Comparison of ENCODE assay signal across 1 cellular context in the genomic region with DNA sequence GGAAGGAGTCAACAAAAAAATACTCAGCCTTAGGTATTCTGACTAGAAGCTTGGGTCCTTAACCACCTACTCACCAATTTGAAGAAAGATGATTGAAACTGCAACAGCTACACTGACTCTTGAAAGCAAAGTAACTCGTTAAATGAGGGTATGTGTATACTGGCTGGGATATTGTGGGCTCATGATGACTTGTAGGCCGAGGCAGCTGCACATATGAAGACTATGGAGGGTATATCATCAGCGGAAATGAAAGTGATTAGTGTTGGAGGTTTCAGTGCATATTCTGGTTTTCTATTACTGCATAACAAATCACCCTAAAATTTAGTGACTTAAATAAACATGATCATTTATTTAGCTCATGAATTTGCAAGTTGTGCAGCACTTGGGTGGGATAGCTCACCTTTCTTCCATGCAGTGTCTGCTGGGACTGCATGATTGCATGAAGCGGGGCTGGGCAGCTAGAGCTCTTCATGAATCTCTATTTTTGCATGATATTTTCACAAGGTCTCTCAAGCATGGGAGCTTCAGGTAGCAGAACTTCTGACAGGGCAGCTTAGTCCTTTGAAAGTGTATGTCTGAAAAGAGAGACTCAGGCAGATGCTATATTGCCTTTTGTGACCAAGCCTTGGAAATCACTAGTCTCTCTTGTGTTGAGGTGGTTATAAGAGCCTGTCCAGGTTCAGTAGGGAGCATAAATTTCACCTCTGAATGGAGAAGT.
TF ChIP-seq lines count a peak whose summit lies in the region.

No MANE protein-coding gene starts in this region.

TF ChIP-seq in GM12878, 131 proteins besides CTCF, POLR2A, EP300 and RAD21 (continued from another document and continues in another):
- TF ChIP-seq, protein P1, sequence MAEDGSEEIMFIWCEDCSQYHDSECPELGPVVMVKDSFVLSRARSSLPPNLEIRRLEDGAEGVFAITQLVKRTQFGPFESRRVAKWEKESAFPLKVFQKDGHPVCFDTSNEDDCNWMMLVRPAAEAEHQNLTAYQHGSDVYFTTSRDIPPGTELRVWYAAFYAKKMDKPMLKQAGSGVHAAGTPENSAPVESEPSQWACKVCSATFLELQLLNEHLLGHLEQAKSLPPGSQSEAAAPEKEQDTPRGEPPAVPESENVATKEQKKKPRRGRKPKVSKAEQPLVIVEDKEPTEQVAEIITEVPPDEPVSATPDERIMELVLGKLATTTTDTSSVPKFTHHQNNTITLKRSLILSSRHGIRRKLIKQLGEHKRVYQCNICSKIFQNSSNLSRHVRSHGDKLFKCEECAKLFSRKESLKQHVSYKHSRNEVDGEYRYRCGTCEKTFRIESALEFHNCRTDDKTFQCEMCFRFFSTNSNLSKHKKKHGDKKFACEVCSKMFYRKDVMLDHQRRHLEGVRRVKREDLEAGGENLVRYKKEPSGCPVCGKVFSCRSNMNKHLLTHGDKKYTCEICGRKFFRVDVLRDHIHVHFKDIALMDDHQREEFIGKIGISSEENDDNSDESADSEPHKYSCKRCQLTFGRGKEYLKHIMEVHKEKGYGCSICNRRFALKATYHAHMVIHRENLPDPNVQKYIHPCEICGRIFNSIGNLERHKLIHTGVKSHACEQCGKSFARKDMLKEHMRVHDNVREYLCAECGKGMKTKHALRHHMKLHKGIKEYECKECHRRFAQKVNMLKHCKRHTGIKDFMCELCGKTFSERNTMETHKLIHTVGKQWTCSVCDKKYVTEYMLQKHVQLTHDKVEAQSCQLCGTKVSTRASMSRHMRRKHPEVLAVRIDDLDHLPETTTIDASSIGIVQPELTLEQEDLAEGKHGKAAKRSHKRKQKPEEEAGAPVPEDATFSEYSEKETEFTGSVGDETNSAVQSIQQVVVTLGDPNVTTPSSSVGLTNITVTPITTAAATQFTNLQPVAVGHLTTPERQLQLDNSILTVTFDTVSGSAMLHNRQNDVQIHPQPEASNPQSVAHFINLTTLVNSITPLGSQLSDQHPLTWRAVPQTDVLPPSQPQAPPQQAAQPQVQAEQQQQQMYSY (CRISPR knock-in tag; IDR thresholded peaks at IDR 0.05) = no peak
- TF ChIP-seq MYB (IDR thresholded peaks at IDR 0.05; ENCODE audit: borderline replicate concordance, low read depth, low read length) (no peak), GATAD2B (conservative IDR thresholded peaks at IDR 0.05; ENCODE audit: low read depth) (no peak), SIX5 (IDR thresholded peaks at IDR 0.05; ENCODE audit: low read depth, low read length, severe bottlenecking) (no peak), WRNIP1 (IDR thresholded peaks at IDR 0.05; ENCODE audit: borderline replicate concordance, low read depth, low read length) (no peak), RUNX3 (IDR thresholded peaks at IDR 0.05; ENCODE audit: low read length) (peak; percentile 96), LARP7 (IDR thresholded peaks at IDR 0.05) (no peak), RELA (IDR thresholded peaks at IDR 0.05; ENCODE audit: borderline replicate concordance, partially characterized antibody) (no peak), SMAD1 (IDR thresholded peaks at IDR 0.05; ENCODE audit: low read depth, partially characterized antibody) (no peak), YY1 (IDR thresholded peaks at IDR 0.05; ENCODE audit: low read depth, low read length) (no peak), ZNF622 (IDR thresholded peaks at IDR 0.05) (no peak), ZNF207 (IDR thresholded peaks at IDR 0.05; ENCODE audit: borderline replicate concordance) (no peak), SPI1 (IDR thresholded peaks at IDR 0.05; ENCODE audit: borderline replicate concordance, insufficient read depth, low read depth, low read length) (0 out of 2 replicates have a peak, but pooled peaks have one; percentile 30), STAT3 (IDR thresholded peaks at IDR 0.05; ENCODE audit: low read depth, low read length) (no peak), STAT1 (conservative IDR thresholded peaks at IDR 0.05) (no peak), TBL1XR1 (IDR thresholded peaks at IDR 0.05; ENCODE audit: low read depth, low read length) (peak; percentile 65), MEF2B (IDR thresholded peaks at IDR 0.05; ENCODE audit: partially characterized antibody, poor library complexity, severe bottlenecking) (no peak), ZNF217 (IDR thresholded peaks at IDR 0.05) (peak; percentile 93), IRF4 (IDR thresholded peaks at IDR 0.05; ENCODE audit: low read depth, low read length) (peak; percentile 97), RB1 (IDR thresholded peaks at IDR 0.05; ENCODE audit: borderline replicate concordance) (no peak)
- TF ChIP-seq, protein P2, sequence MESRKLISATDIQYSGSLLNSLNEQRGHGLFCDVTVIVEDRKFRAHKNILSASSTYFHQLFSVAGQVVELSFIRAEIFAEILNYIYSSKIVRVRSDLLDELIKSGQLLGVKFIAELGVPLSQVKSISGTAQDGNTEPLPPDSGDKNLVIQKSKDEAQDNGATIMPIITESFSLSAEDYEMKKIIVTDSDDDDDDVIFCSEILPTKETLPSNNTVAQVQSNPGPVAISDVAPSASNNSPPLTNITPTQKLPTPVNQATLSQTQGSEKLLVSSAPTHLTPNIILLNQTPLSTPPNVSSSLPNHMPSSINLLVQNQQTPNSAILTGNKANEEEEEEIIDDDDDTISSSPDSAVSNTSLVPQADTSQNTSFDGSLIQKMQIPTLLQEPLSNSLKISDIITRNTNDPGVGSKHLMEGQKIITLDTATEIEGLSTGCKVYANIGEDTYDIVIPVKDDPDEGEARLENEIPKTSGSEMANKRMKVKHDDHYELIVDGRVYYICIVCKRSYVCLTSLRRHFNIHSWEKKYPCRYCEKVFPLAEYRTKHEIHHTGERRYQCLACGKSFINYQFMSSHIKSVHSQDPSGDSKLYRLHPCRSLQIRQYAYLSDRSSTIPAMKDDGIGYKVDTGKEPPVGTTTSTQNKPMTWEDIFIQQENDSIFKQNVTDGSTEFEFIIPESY (IDR thresholded peaks at IDR 0.05) = no peak
- TF ChIP-seq, protein P3, sequence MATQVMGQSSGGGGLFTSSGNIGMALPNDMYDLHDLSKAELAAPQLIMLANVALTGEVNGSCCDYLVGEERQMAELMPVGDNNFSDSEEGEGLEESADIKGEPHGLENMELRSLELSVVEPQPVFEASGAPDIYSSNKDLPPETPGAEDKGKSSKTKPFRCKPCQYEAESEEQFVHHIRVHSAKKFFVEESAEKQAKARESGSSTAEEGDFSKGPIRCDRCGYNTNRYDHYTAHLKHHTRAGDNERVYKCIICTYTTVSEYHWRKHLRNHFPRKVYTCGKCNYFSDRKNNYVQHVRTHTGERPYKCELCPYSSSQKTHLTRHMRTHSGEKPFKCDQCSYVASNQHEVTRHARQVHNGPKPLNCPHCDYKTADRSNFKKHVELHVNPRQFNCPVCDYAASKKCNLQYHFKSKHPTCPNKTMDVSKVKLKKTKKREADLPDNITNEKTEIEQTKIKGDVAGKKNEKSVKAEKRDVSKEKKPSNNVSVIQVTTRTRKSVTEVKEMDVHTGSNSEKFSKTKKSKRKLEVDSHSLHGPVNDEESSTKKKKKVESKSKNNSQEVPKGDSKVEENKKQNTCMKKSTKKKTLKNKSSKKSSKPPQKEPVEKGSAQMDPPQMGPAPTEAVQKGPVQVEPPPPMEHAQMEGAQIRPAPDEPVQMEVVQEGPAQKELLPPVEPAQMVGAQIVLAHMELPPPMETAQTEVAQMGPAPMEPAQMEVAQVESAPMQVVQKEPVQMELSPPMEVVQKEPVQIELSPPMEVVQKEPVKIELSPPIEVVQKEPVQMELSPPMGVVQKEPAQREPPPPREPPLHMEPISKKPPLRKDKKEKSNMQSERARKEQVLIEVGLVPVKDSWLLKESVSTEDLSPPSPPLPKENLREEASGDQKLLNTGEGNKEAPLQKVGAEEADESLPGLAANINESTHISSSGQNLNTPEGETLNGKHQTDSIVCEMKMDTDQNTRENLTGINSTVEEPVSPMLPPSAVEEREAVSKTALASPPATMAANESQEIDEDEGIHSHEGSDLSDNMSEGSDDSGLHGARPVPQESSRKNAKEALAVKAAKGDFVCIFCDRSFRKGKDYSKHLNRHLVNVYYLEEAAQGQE (IDR thresholded peaks at IDR 0.05; ENCODE audit: low read depth, low read length) = no peak
- TF ChIP-seq, protein P4, sequence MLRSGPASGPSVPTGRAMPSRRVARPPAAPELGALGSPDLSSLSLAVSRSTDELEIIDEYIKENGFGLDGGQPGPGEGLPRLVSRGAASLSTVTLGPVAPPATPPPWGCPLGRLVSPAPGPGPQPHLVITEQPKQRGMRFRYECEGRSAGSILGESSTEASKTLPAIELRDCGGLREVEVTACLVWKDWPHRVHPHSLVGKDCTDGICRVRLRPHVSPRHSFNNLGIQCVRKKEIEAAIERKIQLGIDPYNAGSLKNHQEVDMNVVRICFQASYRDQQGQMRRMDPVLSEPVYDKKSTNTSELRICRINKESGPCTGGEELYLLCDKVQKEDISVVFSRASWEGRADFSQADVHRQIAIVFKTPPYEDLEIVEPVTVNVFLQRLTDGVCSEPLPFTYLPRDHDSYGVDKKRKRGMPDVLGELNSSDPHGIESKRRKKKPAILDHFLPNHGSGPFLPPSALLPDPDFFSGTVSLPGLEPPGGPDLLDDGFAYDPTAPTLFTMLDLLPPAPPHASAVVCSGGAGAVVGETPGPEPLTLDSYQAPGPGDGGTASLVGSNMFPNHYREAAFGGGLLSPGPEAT (IDR thresholded peaks at IDR 0.05; ENCODE audit: low read depth) = no peak
- TF ChIP-seq, protein P5, sequence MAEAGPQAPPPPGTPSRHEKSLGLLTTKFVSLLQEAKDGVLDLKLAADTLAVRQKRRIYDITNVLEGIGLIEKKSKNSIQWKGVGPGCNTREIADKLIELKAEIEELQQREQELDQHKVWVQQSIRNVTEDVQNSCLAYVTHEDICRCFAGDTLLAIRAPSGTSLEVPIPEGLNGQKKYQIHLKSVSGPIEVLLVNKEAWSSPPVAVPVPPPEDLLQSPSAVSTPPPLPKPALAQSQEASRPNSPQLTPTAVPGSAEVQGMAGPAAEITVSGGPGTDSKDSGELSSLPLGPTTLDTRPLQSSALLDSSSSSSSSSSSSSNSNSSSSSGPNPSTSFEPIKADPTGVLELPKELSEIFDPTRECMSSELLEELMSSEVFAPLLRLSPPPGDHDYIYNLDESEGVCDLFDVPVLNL (IDR thresholded peaks at IDR 0.05; ENCODE audit: low read depth, low read length) = no peak
- TF ChIP-seq, protein P6, sequence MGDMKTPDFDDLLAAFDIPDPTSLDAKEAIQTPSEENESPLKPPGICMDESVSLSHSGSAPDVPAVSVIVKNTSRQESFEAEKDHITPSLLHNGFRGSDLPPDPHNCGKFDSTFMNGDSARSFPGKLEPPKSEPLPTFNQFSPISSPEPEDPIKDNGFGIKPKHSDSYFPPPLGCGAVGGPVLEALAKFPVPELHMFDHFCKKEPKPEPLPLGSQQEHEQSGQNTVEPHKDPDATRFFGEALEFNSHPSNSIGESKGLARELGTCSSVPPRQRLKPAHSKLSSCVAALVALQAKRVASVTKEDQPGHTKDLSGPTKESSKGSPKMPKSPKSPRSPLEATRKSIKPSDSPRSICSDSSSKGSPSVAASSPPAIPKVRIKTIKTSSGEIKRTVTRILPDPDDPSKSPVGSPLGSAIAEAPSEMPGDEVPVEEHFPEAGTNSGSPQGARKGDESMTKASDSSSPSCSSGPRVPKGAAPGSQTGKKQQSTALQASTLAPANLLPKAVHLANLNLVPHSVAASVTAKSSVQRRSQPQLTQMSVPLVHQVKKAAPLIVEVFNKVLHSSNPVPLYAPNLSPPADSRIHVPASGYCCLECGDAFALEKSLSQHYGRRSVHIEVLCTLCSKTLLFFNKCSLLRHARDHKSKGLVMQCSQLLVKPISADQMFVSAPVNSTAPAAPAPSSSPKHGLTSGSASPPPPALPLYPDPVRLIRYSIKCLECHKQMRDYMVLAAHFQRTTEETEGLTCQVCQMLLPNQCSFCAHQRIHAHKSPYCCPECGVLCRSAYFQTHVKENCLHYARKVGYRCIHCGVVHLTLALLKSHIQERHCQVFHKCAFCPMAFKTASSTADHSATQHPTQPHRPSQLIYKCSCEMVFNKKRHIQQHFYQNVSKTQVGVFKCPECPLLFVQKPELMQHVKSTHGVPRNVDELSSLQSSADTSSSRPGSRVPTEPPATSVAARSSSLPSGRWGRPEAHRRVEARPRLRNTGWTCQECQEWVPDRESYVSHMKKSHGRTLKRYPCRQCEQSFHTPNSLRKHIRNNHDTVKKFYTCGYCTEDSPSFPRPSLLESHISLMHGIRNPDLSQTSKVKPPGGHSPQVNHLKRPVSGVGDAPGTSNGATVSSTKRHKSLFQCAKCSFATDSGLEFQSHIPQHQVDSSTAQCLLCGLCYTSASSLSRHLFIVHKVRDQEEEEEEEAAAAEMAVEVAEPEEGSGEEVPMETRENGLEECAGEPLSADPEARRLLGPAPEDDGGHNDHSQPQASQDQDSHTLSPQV (IDR thresholded peaks at IDR 0.05) = no peak
- TF ChIP-seq, protein P7, sequence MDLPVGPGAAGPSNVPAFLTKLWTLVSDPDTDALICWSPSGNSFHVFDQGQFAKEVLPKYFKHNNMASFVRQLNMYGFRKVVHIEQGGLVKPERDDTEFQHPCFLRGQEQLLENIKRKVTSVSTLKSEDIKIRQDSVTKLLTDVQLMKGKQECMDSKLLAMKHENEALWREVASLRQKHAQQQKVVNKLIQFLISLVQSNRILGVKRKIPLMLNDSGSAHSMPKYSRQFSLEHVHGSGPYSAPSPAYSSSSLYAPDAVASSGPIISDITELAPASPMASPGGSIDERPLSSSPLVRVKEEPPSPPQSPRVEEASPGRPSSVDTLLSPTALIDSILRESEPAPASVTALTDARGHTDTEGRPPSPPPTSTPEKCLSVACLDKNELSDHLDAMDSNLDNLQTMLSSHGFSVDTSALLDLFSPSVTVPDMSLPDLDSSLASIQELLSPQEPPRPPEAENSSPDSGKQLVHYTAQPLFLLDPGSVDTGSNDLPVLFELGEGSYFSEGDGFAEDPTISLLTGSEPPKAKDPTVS (IDR thresholded peaks at IDR 0.05; ENCODE audit: low read depth, low read length) = no peak
- TF ChIP-seq, protein P8, sequence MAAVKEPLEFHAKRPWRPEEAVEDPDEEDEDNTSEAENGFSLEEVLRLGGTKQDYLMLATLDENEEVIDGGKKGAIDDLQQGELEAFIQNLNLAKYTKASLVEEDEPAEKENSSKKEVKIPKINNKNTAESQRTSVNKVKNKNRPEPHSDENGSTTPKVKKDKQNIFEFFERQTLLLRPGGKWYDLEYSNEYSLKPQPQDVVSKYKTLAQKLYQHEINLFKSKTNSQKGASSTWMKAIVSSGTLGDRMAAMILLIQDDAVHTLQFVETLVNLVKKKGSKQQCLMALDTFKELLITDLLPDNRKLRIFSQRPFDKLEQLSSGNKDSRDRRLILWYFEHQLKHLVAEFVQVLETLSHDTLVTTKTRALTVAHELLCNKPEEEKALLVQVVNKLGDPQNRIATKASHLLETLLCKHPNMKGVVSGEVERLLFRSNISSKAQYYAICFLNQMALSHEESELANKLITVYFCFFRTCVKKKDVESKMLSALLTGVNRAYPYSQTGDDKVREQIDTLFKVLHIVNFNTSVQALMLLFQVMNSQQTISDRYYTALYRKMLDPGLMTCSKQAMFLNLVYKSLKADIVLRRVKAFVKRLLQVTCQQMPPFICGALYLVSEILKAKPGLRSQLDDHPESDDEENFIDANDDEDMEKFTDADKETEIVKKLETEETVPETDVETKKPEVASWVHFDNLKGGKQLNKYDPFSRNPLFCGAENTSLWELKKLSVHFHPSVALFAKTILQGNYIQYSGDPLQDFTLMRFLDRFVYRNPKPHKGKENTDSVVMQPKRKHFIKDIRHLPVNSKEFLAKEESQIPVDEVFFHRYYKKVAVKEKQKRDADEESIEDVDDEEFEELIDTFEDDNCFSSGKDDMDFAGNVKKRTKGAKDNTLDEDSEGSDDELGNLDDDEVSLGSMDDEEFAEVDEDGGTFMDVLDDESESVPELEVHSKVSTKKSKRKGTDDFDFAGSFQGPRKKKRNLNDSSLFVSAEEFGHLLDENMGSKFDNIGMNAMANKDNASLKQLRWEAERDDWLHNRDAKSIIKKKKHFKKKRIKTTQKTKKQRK (IDR thresholded peaks at IDR 0.05; ENCODE audit: low read depth, low read length) = no peak
- TF ChIP-seq, protein P9, sequence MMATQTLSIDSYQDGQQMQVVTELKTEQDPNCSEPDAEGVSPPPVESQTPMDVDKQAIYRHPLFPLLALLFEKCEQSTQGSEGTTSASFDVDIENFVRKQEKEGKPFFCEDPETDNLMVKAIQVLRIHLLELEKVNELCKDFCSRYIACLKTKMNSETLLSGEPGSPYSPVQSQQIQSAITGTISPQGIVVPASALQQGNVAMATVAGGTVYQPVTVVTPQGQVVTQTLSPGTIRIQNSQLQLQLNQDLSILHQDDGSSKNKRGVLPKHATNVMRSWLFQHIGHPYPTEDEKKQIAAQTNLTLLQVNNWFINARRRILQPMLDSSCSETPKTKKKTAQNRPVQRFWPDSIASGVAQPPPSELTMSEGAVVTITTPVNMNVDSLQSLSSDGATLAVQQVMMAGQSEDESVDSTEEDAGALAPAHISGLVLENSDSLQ (IDR thresholded peaks at IDR 0.05) = no peak
